In the genomic region with DNA sequence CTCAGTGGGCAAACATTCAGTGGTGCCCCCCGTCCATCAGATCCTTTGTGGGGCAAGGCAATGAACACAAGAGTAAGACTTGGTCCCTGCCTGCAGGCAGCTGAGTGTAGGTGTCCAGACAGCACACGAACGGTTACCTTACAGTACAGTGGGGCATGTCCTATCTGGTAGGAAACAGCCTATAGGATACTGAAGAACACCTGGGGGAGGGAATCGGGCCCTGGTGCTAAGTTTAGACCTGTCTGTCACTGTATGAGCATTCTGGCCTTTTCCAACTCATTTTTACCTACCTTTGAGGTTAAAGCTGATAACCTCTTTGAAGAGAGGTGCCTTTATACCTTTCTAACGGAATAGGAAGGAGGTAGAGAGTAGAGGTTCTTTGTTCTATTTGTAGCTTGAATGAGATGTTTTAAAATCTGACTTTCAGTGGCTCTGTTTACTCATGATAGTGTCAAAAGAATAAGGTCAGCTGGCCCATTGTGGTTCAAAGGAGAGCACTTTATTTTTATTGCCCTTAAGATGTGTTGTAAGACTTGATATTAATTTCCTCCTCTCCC, we compare ENCODE assay signal across 2 cellular contexts.
TF ChIP-seq lines count a peak whose summit lies in the region.

No MANE protein-coding gene starts in this region.

TF ChIP-seq in GM23338, 12 proteins besides CTCF, POLR2A, EP300 and RAD21 (continues in another document):
- TF ChIP-seq, protein P1, sequence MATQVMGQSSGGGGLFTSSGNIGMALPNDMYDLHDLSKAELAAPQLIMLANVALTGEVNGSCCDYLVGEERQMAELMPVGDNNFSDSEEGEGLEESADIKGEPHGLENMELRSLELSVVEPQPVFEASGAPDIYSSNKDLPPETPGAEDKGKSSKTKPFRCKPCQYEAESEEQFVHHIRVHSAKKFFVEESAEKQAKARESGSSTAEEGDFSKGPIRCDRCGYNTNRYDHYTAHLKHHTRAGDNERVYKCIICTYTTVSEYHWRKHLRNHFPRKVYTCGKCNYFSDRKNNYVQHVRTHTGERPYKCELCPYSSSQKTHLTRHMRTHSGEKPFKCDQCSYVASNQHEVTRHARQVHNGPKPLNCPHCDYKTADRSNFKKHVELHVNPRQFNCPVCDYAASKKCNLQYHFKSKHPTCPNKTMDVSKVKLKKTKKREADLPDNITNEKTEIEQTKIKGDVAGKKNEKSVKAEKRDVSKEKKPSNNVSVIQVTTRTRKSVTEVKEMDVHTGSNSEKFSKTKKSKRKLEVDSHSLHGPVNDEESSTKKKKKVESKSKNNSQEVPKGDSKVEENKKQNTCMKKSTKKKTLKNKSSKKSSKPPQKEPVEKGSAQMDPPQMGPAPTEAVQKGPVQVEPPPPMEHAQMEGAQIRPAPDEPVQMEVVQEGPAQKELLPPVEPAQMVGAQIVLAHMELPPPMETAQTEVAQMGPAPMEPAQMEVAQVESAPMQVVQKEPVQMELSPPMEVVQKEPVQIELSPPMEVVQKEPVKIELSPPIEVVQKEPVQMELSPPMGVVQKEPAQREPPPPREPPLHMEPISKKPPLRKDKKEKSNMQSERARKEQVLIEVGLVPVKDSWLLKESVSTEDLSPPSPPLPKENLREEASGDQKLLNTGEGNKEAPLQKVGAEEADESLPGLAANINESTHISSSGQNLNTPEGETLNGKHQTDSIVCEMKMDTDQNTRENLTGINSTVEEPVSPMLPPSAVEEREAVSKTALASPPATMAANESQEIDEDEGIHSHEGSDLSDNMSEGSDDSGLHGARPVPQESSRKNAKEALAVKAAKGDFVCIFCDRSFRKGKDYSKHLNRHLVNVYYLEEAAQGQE (IDR thresholded peaks at IDR 0.05; ENCODE audit: unreplicated experiment), result no peak
- TF ChIP-seq EZH2 (IDR thresholded peaks at IDR 0.05; ENCODE audit: low read depth, unreplicated experiment) (no peak), ETS1 (IDR thresholded peaks at IDR 0.05) (no peak), POLR2AphosphoS5 (IDR thresholded peaks at IDR 0.05; ENCODE audit: low read depth) (no peak), ZNF331 (CRISPR knock-in tag; IDR thresholded peaks at IDR 0.05; ENCODE audit: low read depth) (no peak), JUNB (IDR thresholded peaks at IDR 0.05; ENCODE audit: unreplicated experiment) (no peak), STAT1 (IDR thresholded peaks at IDR 0.05; ENCODE audit: unreplicated experiment) (no peak), EZH2phosphoT487 (IDR thresholded peaks at IDR 0.05; ENCODE audit: unreplicated experiment) (no peak)
- TF ChIP-seq, protein P2, sequence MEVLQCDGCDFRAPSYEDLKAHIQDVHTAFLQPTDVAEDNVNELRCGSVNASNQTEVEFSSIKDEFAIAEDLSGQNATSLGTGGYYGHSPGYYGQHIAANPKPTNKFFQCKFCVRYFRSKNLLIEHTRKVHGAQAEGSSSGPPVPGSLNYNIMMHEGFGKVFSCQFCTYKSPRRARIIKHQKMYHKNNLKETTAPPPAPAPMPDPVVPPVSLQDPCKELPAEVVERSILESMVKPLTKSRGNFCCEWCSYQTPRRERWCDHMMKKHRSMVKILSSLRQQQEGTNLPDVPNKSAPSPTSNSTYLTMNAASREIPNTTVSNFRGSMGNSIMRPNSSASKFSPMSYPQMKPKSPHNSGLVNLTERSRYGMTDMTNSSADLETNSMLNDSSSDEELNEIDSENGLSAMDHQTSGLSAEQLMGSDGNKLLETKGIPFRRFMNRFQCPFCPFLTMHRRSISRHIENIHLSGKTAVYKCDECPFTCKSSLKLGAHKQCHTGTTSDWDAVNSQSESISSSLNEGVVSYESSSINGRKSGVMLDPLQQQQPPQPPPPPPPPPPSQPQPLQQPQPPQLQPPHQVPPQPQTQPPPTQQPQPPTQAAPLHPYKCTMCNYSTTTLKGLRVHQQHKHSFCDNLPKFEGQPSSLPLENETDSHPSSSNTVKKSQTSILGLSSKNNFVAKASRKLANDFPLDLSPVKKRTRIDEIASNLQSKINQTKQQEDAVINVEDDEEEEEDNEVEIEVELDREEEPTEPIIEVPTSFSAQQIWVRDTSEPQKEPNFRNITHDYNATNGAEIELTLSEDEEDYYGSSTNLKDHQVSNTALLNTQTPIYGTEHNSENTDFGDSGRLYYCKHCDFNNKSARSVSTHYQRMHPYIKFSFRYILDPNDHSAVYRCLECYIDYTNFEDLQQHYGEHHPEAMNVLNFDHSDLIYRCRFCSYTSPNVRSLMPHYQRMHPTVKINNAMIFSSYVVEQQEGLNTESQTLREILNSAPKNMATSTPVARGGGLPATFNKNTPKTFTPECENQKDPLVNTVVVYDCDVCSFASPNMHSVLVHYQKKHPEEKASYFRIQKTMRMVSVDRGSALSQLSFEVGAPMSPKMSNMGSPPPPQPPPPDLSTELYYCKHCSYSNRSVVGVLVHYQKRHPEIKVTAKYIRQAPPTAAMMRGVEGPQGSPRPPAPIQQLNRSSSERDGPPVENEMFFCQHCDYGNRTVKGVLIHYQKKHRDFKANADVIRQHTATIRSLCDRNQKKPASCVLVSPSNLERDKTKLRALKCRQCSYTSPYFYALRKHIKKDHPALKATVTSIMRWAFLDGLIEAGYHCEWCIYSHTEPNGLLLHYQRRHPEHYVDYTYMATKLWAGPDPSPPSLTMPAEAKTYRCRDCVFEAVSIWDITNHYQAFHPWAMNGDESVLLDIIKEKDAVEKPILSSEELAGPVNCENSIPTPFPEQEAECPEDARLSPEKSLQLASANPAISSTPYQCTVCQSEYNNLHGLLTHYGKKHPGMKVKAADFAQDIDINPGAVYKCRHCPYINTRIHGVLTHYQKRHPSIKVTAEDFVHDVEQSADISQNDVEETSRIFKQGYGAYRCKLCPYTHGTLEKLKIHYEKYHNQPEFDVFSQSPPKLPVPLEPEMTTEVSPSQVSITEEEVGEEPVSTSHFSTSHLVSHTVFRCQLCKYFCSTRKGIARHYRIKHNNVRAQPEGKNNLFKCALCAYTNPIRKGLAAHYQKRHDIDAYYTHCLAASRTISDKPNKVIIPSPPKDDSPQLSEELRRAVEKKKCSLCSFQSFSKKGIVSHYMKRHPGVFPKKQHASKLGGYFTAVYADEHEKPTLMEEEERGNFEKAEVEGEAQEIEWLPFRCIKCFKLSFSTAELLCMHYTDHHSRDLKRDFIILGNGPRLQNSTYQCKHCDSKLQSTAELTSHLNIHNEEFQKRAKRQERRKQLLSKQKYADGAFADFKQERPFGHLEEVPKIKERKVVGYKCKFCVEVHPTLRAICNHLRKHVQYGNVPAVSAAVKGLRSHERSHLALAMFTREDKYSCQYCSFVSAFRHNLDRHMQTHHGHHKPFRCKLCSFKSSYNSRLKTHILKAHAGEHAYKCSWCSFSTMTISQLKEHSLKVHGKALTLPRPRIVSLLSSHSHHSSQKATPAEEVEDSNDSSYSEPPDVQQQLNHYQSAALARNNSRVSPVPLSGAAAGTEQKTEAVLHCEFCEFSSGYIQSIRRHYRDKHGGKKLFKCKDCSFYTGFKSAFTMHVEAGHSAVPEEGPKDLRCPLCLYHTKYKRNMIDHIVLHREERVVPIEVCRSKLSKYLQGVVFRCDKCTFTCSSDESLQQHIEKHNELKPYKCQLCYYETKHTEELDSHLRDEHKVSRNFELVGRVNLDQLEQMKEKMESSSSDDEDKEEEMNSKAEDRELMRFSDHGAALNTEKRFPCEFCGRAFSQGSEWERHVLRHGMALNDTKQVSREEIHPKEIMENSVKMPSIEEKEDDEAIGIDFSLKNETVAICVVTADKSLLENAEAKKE (CRISPR knock-in tag; IDR thresholded peaks at IDR 0.05), result no peak

TF ChIP-seq in H1, 55 proteins besides CTCF, POLR2A, EP300 and RAD21:
- no peak for TF ChIP-seq CHD7 (IDR thresholded peaks at IDR 0.05; ENCODE audit: insufficient replicate concordance, low read length)
